8 cellular contexts compared by ENCODE assay signal in the genomic region with DNA sequence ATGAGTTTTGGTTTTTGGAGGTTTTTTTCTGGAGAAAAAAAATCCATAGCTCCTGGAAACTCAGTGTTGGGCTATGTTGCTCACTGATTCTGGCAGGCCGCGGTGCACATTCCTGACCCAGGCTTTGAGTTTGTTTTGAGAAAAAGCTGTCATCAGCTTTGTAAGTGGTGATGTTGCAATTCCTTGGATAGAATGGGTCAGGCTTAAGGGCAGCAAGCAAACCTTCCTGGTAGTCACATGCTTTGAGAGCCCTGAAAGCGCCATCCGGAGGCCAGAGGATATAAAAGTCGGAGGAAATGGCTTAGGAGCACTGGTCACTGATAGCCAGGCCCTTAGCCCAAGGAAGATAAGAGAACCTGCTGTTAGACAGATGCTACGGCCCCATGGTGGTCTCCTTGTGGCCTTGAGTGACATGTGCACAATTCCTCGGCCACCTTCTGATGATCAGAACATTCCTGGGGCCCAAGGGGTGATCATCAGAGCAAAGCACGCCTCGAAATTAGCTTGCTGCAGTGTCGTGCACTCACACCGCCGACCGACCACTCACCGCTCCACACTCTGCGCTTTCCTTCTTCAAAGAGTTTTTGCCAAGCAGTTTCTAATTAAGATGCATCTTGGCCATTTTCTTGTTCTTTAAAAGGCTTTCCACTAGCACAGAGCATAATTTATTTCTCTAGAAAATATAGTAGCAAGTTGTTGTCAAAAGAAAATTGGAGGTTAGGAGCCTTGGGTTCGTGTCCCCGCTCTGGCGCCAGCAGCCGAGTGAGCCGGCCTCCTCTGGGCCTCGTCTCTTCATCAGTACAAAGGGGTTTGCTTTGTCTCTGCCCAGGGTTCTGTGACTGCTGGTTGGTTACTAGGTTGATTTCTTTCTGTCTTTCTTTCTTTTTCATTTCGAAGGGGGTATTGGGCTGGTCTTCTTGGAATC.
DNase-seq lines count a peak whose midpoint lies in the region; ATAC-seq and TF ChIP-seq lines count a peak whose summit lies in the region.

No MANE protein-coding gene starts in this region.

- no peak for ATAC-seq in stimulated activated effector memory CD8-positive, alpha-beta T cell treated with anti-CD3 and anti-CD28 coated beads, Interleukin-12 subunit alpha, Interleukin-12 subunit beta, amount 100 ng/mL, for 72 hours

- H3K27me3 ChIP-seq in liver (ENCODE audit: control insufficient read depth in 4 of 4, insufficient read depth in 4 of 4, low read length in 3 of 4) (no peaks in the 10 kb centered on the region), transverse colon (no peaks in the 10 kb centered on the region)

- no peaks in the 10 kb centered on the region for H3K9me3 Mint-ChIP-seq in stimulated activated effector memory CD8-positive, alpha-beta T cell treated with anti-CD3 and anti-CD28 coated beads, Interleukin-12 subunit alpha, Interleukin-12 subunit beta, amount 100 ng/mL, for 72 hours
- H3K9me3 Mint-ChIP-seq in progenitor cell of endocrine pancreas (ENCODE audit: low read depth): no peaks in the 10 kb centered on the region

- H3K4me1 ChIP-seq in liver (ENCODE audit: control insufficient read depth in 4 of 4, insufficient read depth in 4 of 4, low read length in 3 of 4) (peaks cover 3 to 21% (median 18%) of the 10 kb centered on the region in 4 donors), transverse colon (peaks cover 13 to 60% (median 31%) of the 10 kb centered on the region in 4 donors)

- no peak overlapping the region for H3K4me3 Mint-ChIP-seq in stimulated activated effector memory CD8-positive, alpha-beta T cell treated with anti-CD3 and anti-CD28 coated beads, Interleukin-12 subunit alpha, Interleukin-12 subunit beta, amount 100 ng/mL, for 72 hours
- H3K4me3 Mint-ChIP-seq in progenitor cell of endocrine pancreas (ENCODE audit: low read depth): no peak overlapping the region

- H3K27ac ChIP-seq in liver (ENCODE audit: low read depth in 1 of 2, low read length in 2 of 2): peak overlapping the region; percentile 83 to 90
- H3K27ac ChIP-seq in transverse colon: peak overlapping the region; percentile 71 to 91 (median 82)

- no peak overlapping the region for H3K27ac Mint-ChIP-seq in stimulated activated effector memory CD8-positive, alpha-beta T cell treated with anti-CD3 and anti-CD28 coated beads, Interleukin-12 subunit alpha, Interleukin-12 subunit beta, amount 100 ng/mL, for 72 hours
- no peak overlapping the region for H3K27ac Mint-ChIP-seq in progenitor cell of endocrine pancreas

- peak; percentile 81 to 86 for TF ChIP-seq RAD21 in liver (IDR thresholded peaks at IDR 0.05)

- no peak for TF ChIP-seq POLR2A in transverse colon (IDR thresholded peaks at IDR 0.05)

- WGBS in liver: 65% methylated on average over 22 of the region's 22 CpGs
- 82 to 94% methylated on average over 7 to 22 of the region's 22 CpGs for WGBS in transverse colon (ENCODE audit: low coverage in 1 of 2), 2 donors

- H3K36me3 Mint-ChIP-seq in stimulated activated effector memory CD8-positive, alpha-beta T cell treated with anti-CD3 and anti-CD28 coated beads, Interleukin-12 subunit alpha, Interleukin-12 subunit beta, amount 100 ng/mL, for 72 hours: no peaks in the 10 kb centered on the region
- no peaks in the 10 kb centered on the region for H3K36me3 Mint-ChIP-seq in progenitor cell of endocrine pancreas (ENCODE audit: insufficient read depth)

- H3K9ac ChIP-seq in liver (ENCODE audit: low read depth in 1 of 2, low read length in 2 of 2): peak overlapping the region in 1 of 2 donors; percentile 73

- H3K27me3 Mint-ChIP-seq in progenitor cell of endocrine pancreas: peaks cover 11% of the 10 kb centered on the region

- H3K4me1 Mint-ChIP-seq in stimulated activated effector memory CD8-positive, alpha-beta T cell treated with anti-CD3 and anti-CD28 coated beads, Interleukin-12 subunit alpha, Interleukin-12 subunit beta, amount 100 ng/mL, for 72 hours: peaks cover 18% of the 10 kb centered on the region
- H3K4me1 Mint-ChIP-seq in progenitor cell of endocrine pancreas (ENCODE audit: low read depth): peaks cover 12% of the 10 kb centered on the region

- H3K9me3 ChIP-seq in liver (ENCODE audit: control insufficient read depth in 4 of 4, low read length in 3 of 4): no peaks in the 10 kb centered on the region
- no peaks in the 10 kb centered on the region for H3K9me3 ChIP-seq in transverse colon

- POLR2A ChIA-PET in AG04449 (lab: Yijun Ruan, JAX): interaction anchor here (0.8 to 1.0 kb wide), 2 partner anchors 13 to 17 kb away, joined by 3 read pairs; no protein-coding TSS in a partner anchor

- TF ChIP-seq EP300 in transverse colon (IDR thresholded peaks at IDR 0.05; ENCODE audit: low read depth): peak; percentile 67

- DNase-seq in AG04449 (ENCODE audit: low read depth, low spot score) (peak; percentile 95), HK-2 (ENCODE audit: unreplicated experiment) (peak; percentile 49), cerebellar cortex (ENCODE audit: low spot score) (peak; percentile 45), transverse colon (peak; percentile 57), GM10266 (ENCODE audit: extremely low spot score) (no peak), progenitor cell of endocrine pancreas (ENCODE audit: low spot score, unreplicated experiment) (no peak)
- no peak for DNase-seq in stimulated activated effector memory CD8-positive, alpha-beta T cell treated with anti-CD3 and anti-CD28 coated beads, Interleukin-12 subunit alpha, Interleukin-12 subunit beta, amount 100 ng/mL, for 72 hours (ENCODE audit: low spot score in 2 of 2)

- TF ChIP-seq CTCF in AG04449 (IDR thresholded peaks at IDR 0.05; ENCODE audit: insufficient read depth, low read length, missing control alignments): peak; percentile 45
- peak; percentile 33 for TF ChIP-seq CTCF in liver (IDR thresholded peaks at IDR 0.05; ENCODE audit: low read depth, low read length, missing input control)
- peak in 1 of 5 experiments; percentile 9 for TF ChIP-seq CTCF in transverse colon (IDR thresholded peaks at IDR 0.05)
- TF ChIP-seq CTCF in GM10266 (IDR thresholded peaks at IDR 0.05; ENCODE audit: control insufficient read depth, insufficient read depth, low read depth, missing control alignments): no peak
- TF ChIP-seq CTCF in progenitor cell of endocrine pancreas (IDR thresholded peaks at IDR 0.05; ENCODE audit: unreplicated experiment): no peak

- H3K36me3 ChIP-seq in liver (ENCODE audit: control insufficient read depth in 4 of 4, insufficient read depth in 3 of 4, low read depth in 1 of 4, low read length in 3 of 4) (no peaks in the 10 kb centered on the region), transverse colon (no peaks in the 10 kb centered on the region)

- CTCF ChIA-PET in AG04449 (lab: Yijun Ruan, JAX): interaction anchor here (0.9 to 1.6 kb wide), 5 partner anchors 13 to 123 kb away, joined by 3 to 4 read pairs (median 3); no protein-coding TSS in a partner anchor

- H3K4me3 ChIP-seq in AG04449 (ENCODE audit: low read depth, low read length) (no peak overlapping the region; the same call in 1 of the 2 replicates), liver (ENCODE audit: low read depth in 1 of 3, low read length in 3 of 3) (no peak overlapping the region), transverse colon (no peak overlapping the region)

- intact Hi-C loops in transverse colon (cut with DNase I; ENCODE audit: low total_unique reads): loop anchor here (2.0 kb wide), 1 partner anchor 79 kb away; the partner anchor contains the start of gene MAN1C1

- in situ Hi-C loops in transverse colon (cut with MboI; ENCODE audit: low pct_ligation_motif_present in 1 of 4, low pct_unique_long_range_greater_than_20kb in 1 of 4, low sequenced_read_pairs in 3 of 4): no loop called here

TF ChIP-seq in liver, 16 proteins besides CTCF, POLR2A, EP300 and RAD21 (continues in another document):
- TF ChIP-seq EGR1 (IDR thresholded peaks at IDR 0.05; ENCODE audit: low read depth in 2 of 2) (peak; percentile 33 to 58), YY1 (IDR thresholded peaks at IDR 0.05) (peak; percentile 82), FOXA1 (IDR thresholded peaks at IDR 0.05) (peak; percentile 15), NR2F2 (IDR thresholded peaks at IDR 0.05) (peak; percentile 98), FOXA2 (IDR thresholded peaks at IDR 0.05) (peak; percentile 22), JUND (IDR thresholded peaks at IDR 0.05) (peak; percentile 81 to 83), SP1 (IDR thresholded peaks at IDR 0.05) (peak; percentile 94), HNF4A (conservative IDR thresholded peaks at IDR 0.05) (peak; percentile 85 to 87), RXRA (IDR thresholded peaks at IDR 0.05) (peak; percentile 93 to 96), MAX (IDR thresholded peaks at IDR 0.05) (peak; percentile 86)
- TF ChIP-seq, protein P1, sequence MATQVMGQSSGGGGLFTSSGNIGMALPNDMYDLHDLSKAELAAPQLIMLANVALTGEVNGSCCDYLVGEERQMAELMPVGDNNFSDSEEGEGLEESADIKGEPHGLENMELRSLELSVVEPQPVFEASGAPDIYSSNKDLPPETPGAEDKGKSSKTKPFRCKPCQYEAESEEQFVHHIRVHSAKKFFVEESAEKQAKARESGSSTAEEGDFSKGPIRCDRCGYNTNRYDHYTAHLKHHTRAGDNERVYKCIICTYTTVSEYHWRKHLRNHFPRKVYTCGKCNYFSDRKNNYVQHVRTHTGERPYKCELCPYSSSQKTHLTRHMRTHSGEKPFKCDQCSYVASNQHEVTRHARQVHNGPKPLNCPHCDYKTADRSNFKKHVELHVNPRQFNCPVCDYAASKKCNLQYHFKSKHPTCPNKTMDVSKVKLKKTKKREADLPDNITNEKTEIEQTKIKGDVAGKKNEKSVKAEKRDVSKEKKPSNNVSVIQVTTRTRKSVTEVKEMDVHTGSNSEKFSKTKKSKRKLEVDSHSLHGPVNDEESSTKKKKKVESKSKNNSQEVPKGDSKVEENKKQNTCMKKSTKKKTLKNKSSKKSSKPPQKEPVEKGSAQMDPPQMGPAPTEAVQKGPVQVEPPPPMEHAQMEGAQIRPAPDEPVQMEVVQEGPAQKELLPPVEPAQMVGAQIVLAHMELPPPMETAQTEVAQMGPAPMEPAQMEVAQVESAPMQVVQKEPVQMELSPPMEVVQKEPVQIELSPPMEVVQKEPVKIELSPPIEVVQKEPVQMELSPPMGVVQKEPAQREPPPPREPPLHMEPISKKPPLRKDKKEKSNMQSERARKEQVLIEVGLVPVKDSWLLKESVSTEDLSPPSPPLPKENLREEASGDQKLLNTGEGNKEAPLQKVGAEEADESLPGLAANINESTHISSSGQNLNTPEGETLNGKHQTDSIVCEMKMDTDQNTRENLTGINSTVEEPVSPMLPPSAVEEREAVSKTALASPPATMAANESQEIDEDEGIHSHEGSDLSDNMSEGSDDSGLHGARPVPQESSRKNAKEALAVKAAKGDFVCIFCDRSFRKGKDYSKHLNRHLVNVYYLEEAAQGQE (IDR thresholded peaks at IDR 0.05): no peak
- TF ChIP-seq, protein P2, sequence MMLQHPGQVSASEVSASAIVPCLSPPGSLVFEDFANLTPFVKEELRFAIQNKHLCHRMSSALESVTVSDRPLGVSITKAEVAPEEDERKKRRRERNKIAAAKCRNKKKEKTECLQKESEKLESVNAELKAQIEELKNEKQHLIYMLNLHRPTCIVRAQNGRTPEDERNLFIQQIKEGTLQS (IDR thresholded peaks at IDR 0.05): peak; percentile 80

Comparison
In these comparisons a context has a peak if more than half of its experiments do, and no peak if none do; other contexts are left out.
1. DNase-seq: peak in AG04449 (single experiment), HK-2 (single experiment), cerebellar cortex (single experiment) and transverse colon (single experiment); none in stimulated activated effector memory CD8-positive, alpha-beta T cell treated with anti-CD3 and anti-CD28 coated beads, Interleukin-12 subunit alpha, Interleukin-12 subunit beta, amount 100 ng/mL, for 72 hours (0 of 2), GM10266 (single experiment) and progenitor cell of endocrine pancreas (single experiment).
2. CTCF ChIP-seq: peak in AG04449 (single experiment) and liver (single experiment); none in GM10266 (single experiment) and progenitor cell of endocrine pancreas (single experiment).